10 cellular contexts compared by ENCODE assay signal in the genomic region with DNA sequence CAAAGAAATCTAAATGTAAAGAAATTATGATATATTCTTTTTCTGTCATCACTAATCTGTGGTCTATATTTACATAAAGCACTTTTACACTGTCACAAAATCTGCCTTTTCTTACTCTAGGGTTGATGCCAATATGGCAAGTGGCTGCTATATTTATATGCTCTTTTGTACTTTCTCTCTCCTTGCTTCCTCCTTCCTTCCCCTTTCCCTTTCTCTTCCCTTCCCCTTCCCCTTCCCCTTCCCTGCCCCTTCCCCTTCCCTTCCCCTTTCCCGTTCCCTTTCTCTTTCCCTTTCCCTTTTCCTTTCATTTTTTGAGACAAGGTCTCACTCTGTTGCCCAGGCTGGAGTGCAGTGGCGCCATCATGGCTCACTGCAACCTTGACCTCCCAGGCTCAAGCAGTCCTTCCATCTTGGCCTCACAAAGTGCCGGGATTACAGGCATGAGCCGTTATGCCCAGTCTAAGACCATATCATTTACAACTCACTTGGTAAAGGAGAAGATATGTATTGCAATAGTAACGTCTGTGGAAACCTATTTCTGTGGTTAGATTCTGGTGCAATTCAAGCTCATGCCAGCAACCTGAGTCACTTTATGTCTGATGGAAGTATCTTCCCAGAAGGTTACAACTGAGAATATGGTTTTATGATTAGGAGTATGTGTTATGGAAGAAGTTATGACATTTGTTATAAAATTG. TPM values are rescaled to one million over a fixed set of nuclear protein-coding genes. Genes with fewer than 3 reads are reported as not detected.
DNase-seq lines count a peak whose midpoint lies in the region; ATAC-seq lines count a peak whose summit lies in the region.
"Had no signal": no experiment of that assay in that cellular context is flagged by ENCODE, and none has a peak within 500 bp of the region (broad histone marks: within the 10 kb centered on the region; RNA-seq: fewer than 3 reads in every experiment).

No MANE protein-coding gene starts in this region.

- CTCF ChIA-PET in activated naive CD4-positive, alpha-beta T cell treated with anti-CD3 and anti-CD28 coated beads, Interleukin-2, amount 10 ng/mL, durations not matched to agents 7 days and 5 days (lab: Charles Lee): interaction anchor here (1.3 kb wide), 1 partner anchor 14 kb away, joined by 4 read pairs; the partner anchor contains the start of gene PLAC8

- no peak overlapping the region for H3K4me3 ChIP-seq in H7 (ENCODE audit: insufficient read depth, low read depth, low read length)

- H3K27me3 ChIP-seq in H7 (ENCODE audit: control insufficient read depth, insufficient read depth, low read length): no peaks in the 10 kb centered on the region

- H3K27ac Mint-ChIP-seq in activated naive CD4-positive, alpha-beta T cell treated with anti-CD3 and anti-CD28 coated beads, Interleukin-2, amount 10 ng/mL, durations not matched to agents 7 days and 5 days: no peak overlapping the region

- peaks cover 7% of the 10 kb centered on the region for H3K9me3 Mint-ChIP-seq in activated naive CD4-positive, alpha-beta T cell treated with anti-CD3 and anti-CD28 coated beads, Interleukin-2, amount 10 ng/mL, durations not matched to agents 7 days and 5 days

- H3K4me1 Mint-ChIP-seq in activated naive CD4-positive, alpha-beta T cell treated with anti-CD3 and anti-CD28 coated beads, Interleukin-2, amount 10 ng/mL, durations not matched to agents 7 days and 5 days: peaks cover 32% of the 10 kb centered on the region

- ATAC-seq in GM19023 (IDR thresholded peaks at IDR 0.05; ENCODE audit: unreplicated experiment) (no peak), HG02759 (IDR thresholded peaks at IDR 0.05; ENCODE audit: unreplicated experiment) (no peak)

- H3K27me3 Mint-ChIP-seq in activated naive CD4-positive, alpha-beta T cell treated with anti-CD3 and anti-CD28 coated beads, Interleukin-2, amount 10 ng/mL, durations not matched to agents 7 days and 5 days: peaks cover 9% of the 10 kb centered on the region

- H3K4me3 Mint-ChIP-seq in activated naive CD4-positive, alpha-beta T cell treated with anti-CD3 and anti-CD28 coated beads, Interleukin-2, amount 10 ng/mL, durations not matched to agents 7 days and 5 days: no peak overlapping the region

- DNase-seq in AG08395 (ENCODE audit: low spot score) (peak; percentile 84), HT1080 (ENCODE audit: low read depth) (peak; percentile 82), SW 1271 (lab: John Stamatoyannopoulos, UW) (peak; percentile 20 to 43), iris pigment epithelial cell (ENCODE audit: low read depth) (peak; percentile 91), H7 (no peak)
- no peak for DNase-seq in activated naive CD4-positive, alpha-beta T cell treated with anti-CD3 and anti-CD28 coated beads, Interleukin-2, amount 10 ng/mL, durations not matched to agents 7 days and 5 days
- DNase-seq: cortex of kidney, NCI-H187 had no signal

- no peaks in the 10 kb centered on the region for H3K36me3 ChIP-seq in H7 (replicated peaks; ENCODE audit: control insufficient read depth, insufficient read depth, low read length)

- H3K36me3 Mint-ChIP-seq in activated naive CD4-positive, alpha-beta T cell treated with anti-CD3 and anti-CD28 coated beads, Interleukin-2, amount 10 ng/mL, durations not matched to agents 7 days and 5 days: peaks cover 13% of the 10 kb centered on the region

RNA-seq across cellular contexts. Expression of gene PLAC8, which starts 13.9 kb away (rescaled TPM):
- total RNA-seq in HT1080 (2014; rRNA removed; shearing (Covaris generic)): not detected in 2 replicates
- polyA plus RNA-seq in HT1080 (2015; cell fraction: cytosol; rRNA removed): 1.1 and 2.5 TPM in 2 replicates
- polyA plus RNA-seq in HT1080 (2015; cell fraction: nucleus; rRNA removed): 1.0 and 1.8 TPM in 2 replicates
- 0.41 and 3.4 TPM in 2 replicates for total RNA-seq in H7 (2014; rRNA removed; shearing (Covaris generic))

Comparison
In these comparisons a context has a peak if more than half of its experiments do, and no peak if none do; other contexts are left out.
1. DNase-seq: peak in AG08395 (single experiment), HT1080 (single experiment), SW 1271 (2 of 2) and iris pigment epithelial cell (single experiment); none in H7 (single experiment) and activated naive CD4-positive, alpha-beta T cell treated with anti-CD3 and anti-CD28 coated beads, Interleukin-2, amount 10 ng/mL, durations not matched to agents 7 days and 5 days (single experiment).